ENCODE assay signal across 14 cellular contexts in the genomic region with DNA sequence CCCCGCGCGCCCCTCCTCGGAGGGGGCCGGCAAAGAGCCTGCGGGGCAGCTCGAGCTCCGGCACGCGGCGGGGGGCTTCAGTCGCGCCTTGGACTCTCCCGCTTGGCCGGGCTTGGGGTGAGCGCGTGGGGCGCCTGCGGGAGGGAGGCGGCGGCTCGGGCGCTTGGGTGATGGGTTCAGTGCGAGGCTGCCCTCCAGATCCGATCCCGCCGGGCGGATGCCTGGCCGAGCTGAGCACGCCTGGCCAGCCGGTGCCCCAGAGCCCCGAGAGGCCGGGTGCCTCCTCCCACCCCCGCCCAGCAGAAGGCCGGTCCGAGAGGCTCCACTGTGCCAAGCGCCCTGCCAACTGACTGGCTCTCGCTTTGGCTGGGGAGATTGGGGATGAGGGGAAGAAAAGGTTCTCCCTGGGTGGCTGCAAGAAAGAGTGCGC. TPM values are rescaled to one million over a fixed set of nuclear protein-coding genes. Genes with fewer than 3 reads are reported as not detected.
DNase-seq lines count a peak whose midpoint lies in the region; ATAC-seq and TF ChIP-seq lines count a peak whose summit lies in the region.
"Had no signal": no experiment of that assay in that cellular context is flagged by ENCODE, and none has a peak within 500 bp of the region (broad histone marks: within the 10 kb centered on the region; RNA-seq: fewer than 3 reads in every experiment).

No MANE protein-coding gene starts in this region.

- H3K4me2 ChIP-seq in GM23338 (peak overlapping the region; percentile 86), skeletal muscle satellite cell (ENCODE audit: low read length) (peak overlapping the region; percentile 56)

- H3K27me3 ChIP-seq in GM23338 (ENCODE audit: insufficient read depth): peaks cover 55% of the 10 kb centered on the region
- H3K27me3 ChIP-seq in skeletal muscle satellite cell (ENCODE audit: control insufficient read depth, insufficient read depth, low read length): peaks cover 52% of the 10 kb centered on the region

- no peaks in the 10 kb centered on the region for H3K9me2 ChIP-seq in GM23338 (ENCODE audit: insufficient read depth)

- H3F3A ChIP-seq in GM23338 (replicated peaks; ENCODE audit: low read depth): no peaks in the 10 kb centered on the region

- H3K79me2 ChIP-seq in GM23338 (replicated peaks; ENCODE audit: insufficient read depth): peaks cover 26% of the 10 kb centered on the region

- H3K36me3 ChIP-seq in GM23338 (ENCODE audit: insufficient read depth) (no peaks in the 10 kb centered on the region), skeletal muscle satellite cell (ENCODE audit: insufficient read depth, low read length) (no peaks in the 10 kb centered on the region), mucosa of descending colon (ENCODE audit: low read depth) (no peaks in the 10 kb centered on the region)
- H3K36me3 ChIP-seq: esophagus squamous epithelium had no signal

- no peak overlapping the region for H3K27ac Mint-ChIP-seq in GM23338
- H3K27ac Mint-ChIP-seq in brain: no peak overlapping the region
- H3K27ac Mint-ChIP-seq: activated CD8-positive, alpha-beta memory T cell treated with anti-CD3 and anti-CD28 coated beads, Interleukin-2, amount 10 ng/mL, durations not matched to agents 7 days and 5 days; memory B cell; stimulated activated naive CD8-positive, alpha-beta T cell treated with anti-CD3 and anti-CD28 coated beads, Interleukin-15, Interleukin-2, amounts not matched to agents 100 ng/mL and 50 ng/mL, for 24 hours; T-helper 2 cell treated with Interferon-gamma antibody and Interleukin-4, amounts not matched to agents 5 μg/mL and 100 μg/mL, for 36 hours had no signal

- DNase-seq in GM23338 (ENCODE audit: low spot score) (peak; percentile 58), left lobe of liver (ENCODE audit: low spot score) (no peak), mucosa of descending colon (no peak), SKM-1 (lab: John Stamatoyannopoulos, UW; ENCODE audit: unreplicated experiment) (no peak)
- no peak for DNase-seq in activated T-cell treated with anti-CD3 and anti-CD28 coated beads, Interleukin-2, amount 50 U/mL, for 48 hours
- DNase-seq: activated CD8-positive, alpha-beta memory T cell treated with anti-CD3 and anti-CD28 coated beads, Interleukin-2, amount 10 ng/mL, durations not matched to agents 7 days and 5 days; esophagus squamous epithelium had no signal

- H3K9me3 ChIP-seq in skeletal muscle satellite cell (replicated peaks; ENCODE audit: low read length): no peaks in the 10 kb centered on the region
- no peaks in the 10 kb centered on the region for H3K9me3 ChIP-seq in mucosa of descending colon
- H3K9me3 ChIP-seq: esophagus squamous epithelium had no signal

- peak overlapping the region; percentile 66 for H3K4me3 ChIP-seq in GM23338
- no peak overlapping the region for H3K4me3 ChIP-seq in skeletal muscle satellite cell (ENCODE audit: low read length)
- no peak overlapping the region for H3K4me3 ChIP-seq in mucosa of descending colon
- H3K4me3 ChIP-seq: GM12878 had no signal

- peaks cover 37% of the 10 kb centered on the region for H3K4me1 Mint-ChIP-seq in GM23338
- H3K4me1 Mint-ChIP-seq in brain: peaks cover 30% of the 10 kb centered on the region

- ATAC-seq in GM23338 (peak; percentile 53), left lobe of liver (peak; percentile 31), mucosa of descending colon (no peak), HG03565 (IDR thresholded peaks at IDR 0.05; ENCODE audit: unreplicated experiment) (no peak)
- ATAC-seq: activated CD8-positive, alpha-beta memory T cell treated with anti-CD3 and anti-CD28 coated beads, Interleukin-2, amount 10 ng/mL, durations not matched to agents 7 days and 5 days; GM12878 had no signal

- no peak for TF ChIP-seq CTCF in GM23338 (conservative IDR thresholded peaks at IDR 0.05; ENCODE audit: low read depth in 2 of 2)
- no peak for TF ChIP-seq CTCF in brain (conservative IDR thresholded peaks at IDR 0.05)
- no peak for TF ChIP-seq CTCF in mucosa of descending colon (IDR thresholded peaks at IDR 0.05)

- H3K27ac ChIP-seq in GM23338 (ENCODE audit: low read depth): no peak overlapping the region
- H3K27ac ChIP-seq: esophagus squamous epithelium had no signal

- H3K9ac ChIP-seq in skeletal muscle satellite cell (ENCODE audit: low read depth, low read length): no peak overlapping the region

- intact Hi-C loops in mucosa of descending colon (cut with DNase I, micrococcal nuclease): loop anchor here in 1 of 2 donors (5.0 kb wide), 1 partner anchor 873 kb away; no protein-coding TSS in a partner anchor

- peaks cover 47% of the 10 kb centered on the region for H3K27me3 Mint-ChIP-seq in GM23338 (ENCODE audit: insufficient read depth, low read depth, poor library complexity)
- peaks cover 80% of the 10 kb centered on the region for H3K27me3 Mint-ChIP-seq in brain

- H3K4me3 Mint-ChIP-seq in GM23338 (peak overlapping the region; percentile 77), brain (peak overlapping the region; percentile 49 to 79 (median 70))
- H3K4me3 Mint-ChIP-seq: activated CD8-positive, alpha-beta memory T cell treated with anti-CD3 and anti-CD28 coated beads, Interleukin-2, amount 10 ng/mL, durations not matched to agents 7 days and 5 days; memory B cell; stimulated activated naive CD8-positive, alpha-beta T cell treated with anti-CD3 and anti-CD28 coated beads, Interleukin-15, Interleukin-2, amounts not matched to agents 100 ng/mL and 50 ng/mL, for 24 hours; T-helper 2 cell treated with Interferon-gamma antibody and Interleukin-4, amounts not matched to agents 5 μg/mL and 100 μg/mL, for 36 hours had no signal

- no peaks in the 10 kb centered on the region for H3K9me3 Mint-ChIP-seq in GM23338
- H3K9me3 Mint-ChIP-seq in brain: peaks cover 0 to 5% (median 0%) of the 10 kb centered on the region in 5 experiments
- H3K9me3 Mint-ChIP-seq: memory B cell; stimulated activated naive CD8-positive, alpha-beta T cell treated with anti-CD3 and anti-CD28 coated beads, Interleukin-15, Interleukin-2, amounts not matched to agents 100 ng/mL and 50 ng/mL, for 24 hours; T-helper 2 cell treated with Interferon-gamma antibody and Interleukin-4, amounts not matched to agents 5 μg/mL and 100 μg/mL, for 36 hours had no signal

- H4K20me1 ChIP-seq in GM23338 (replicated peaks; ENCODE audit: insufficient read depth): no peaks in the 10 kb centered on the region

- no peaks in the 10 kb centered on the region for H3K36me3 Mint-ChIP-seq in GM23338 (ENCODE audit: low read depth)
- no peaks in the 10 kb centered on the region for H3K36me3 Mint-ChIP-seq in brain
- H3K36me3 Mint-ChIP-seq: memory B cell had no signal

- H3K4me1 ChIP-seq in GM23338 (ENCODE audit: insufficient read depth): peaks cover 41% of the 10 kb centered on the region
- H3K4me1 ChIP-seq in skeletal muscle satellite cell (ENCODE audit: control insufficient read depth, insufficient read depth, low read length): peaks cover 11% of the 10 kb centered on the region
- H3K4me1 ChIP-seq in mucosa of descending colon (ENCODE audit: low read depth): peaks cover 7% of the 10 kb centered on the region

- 0 out of 2 replicates have a peak overlapping the region, but pooled peaks have one; percentile 48 for H2AFZ ChIP-seq in GM23338

TF ChIP-seq in GM23338, 12 proteins besides CTCF, POLR2A, EP300 and RAD21:
- no peak for TF ChIP-seq ZNF114 (CRISPR knock-in tag; IDR thresholded peaks at IDR 0.05)
- TF ChIP-seq, protein P1, sequence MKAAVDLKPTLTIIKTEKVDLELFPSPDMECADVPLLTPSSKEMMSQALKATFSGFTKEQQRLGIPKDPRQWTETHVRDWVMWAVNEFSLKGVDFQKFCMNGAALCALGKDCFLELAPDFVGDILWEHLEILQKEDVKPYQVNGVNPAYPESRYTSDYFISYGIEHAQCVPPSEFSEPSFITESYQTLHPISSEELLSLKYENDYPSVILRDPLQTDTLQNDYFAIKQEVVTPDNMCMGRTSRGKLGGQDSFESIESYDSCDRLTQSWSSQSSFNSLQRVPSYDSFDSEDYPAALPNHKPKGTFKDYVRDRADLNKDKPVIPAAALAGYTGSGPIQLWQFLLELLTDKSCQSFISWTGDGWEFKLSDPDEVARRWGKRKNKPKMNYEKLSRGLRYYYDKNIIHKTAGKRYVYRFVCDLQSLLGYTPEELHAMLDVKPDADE (IDR thresholded peaks at IDR 0.05): no peak
- TF ChIP-seq, protein P2, sequence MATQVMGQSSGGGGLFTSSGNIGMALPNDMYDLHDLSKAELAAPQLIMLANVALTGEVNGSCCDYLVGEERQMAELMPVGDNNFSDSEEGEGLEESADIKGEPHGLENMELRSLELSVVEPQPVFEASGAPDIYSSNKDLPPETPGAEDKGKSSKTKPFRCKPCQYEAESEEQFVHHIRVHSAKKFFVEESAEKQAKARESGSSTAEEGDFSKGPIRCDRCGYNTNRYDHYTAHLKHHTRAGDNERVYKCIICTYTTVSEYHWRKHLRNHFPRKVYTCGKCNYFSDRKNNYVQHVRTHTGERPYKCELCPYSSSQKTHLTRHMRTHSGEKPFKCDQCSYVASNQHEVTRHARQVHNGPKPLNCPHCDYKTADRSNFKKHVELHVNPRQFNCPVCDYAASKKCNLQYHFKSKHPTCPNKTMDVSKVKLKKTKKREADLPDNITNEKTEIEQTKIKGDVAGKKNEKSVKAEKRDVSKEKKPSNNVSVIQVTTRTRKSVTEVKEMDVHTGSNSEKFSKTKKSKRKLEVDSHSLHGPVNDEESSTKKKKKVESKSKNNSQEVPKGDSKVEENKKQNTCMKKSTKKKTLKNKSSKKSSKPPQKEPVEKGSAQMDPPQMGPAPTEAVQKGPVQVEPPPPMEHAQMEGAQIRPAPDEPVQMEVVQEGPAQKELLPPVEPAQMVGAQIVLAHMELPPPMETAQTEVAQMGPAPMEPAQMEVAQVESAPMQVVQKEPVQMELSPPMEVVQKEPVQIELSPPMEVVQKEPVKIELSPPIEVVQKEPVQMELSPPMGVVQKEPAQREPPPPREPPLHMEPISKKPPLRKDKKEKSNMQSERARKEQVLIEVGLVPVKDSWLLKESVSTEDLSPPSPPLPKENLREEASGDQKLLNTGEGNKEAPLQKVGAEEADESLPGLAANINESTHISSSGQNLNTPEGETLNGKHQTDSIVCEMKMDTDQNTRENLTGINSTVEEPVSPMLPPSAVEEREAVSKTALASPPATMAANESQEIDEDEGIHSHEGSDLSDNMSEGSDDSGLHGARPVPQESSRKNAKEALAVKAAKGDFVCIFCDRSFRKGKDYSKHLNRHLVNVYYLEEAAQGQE (IDR thresholded peaks at IDR 0.05; ENCODE audit: unreplicated experiment): no peak
- no peak for TF ChIP-seq ZNF331 (CRISPR knock-in tag; IDR thresholded peaks at IDR 0.05; ENCODE audit: low read depth)
- no peak for TF ChIP-seq STAT1 (IDR thresholded peaks at IDR 0.05; ENCODE audit: unreplicated experiment)
- no peak for TF ChIP-seq CREB1 (CRISPR knock-in tag; IDR thresholded peaks at IDR 0.05; ENCODE audit: low read depth)

RNA-seq across cellular contexts. Expression of a gene that starts 0.3 kb away (rescaled TPM):
- total RNA-seq in GM23338 (2014; rRNA removed; shearing (Covaris generic)): 2.9 and 8.3 TPM in 2 replicates
- polyA plus RNA-seq in GM23338 (2016; fragmentation: Nextera tagmentation; extraction: Ambion mirVana) (2.7 and 4.3 TPM in 2 replicates), brain (ENCODE audit: insufficient read depth, low read depth, low replicate concordance) (not detected)
- total RNA-seq in left lobe of liver (not detected), mucosa of descending colon (under 1 TPM in 1 of 3 donors, not detected in 2; 0.38 TPM)
- not detected in 2 replicates for total RNA-seq in skeletal muscle satellite cell (2012; rRNA removed)
- total RNA-seq: activated CD8-positive, alpha-beta memory T cell treated with anti-CD3 and anti-CD28 coated beads, Interleukin-2, amount 10 ng/mL, durations not matched to agents 7 days and 5 days; esophagus squamous epithelium; GM12878 had no signal
- polyA plus RNA-seq: GM12878 had no signal

Comparison
In these comparisons a context has a peak if more than half of its experiments do, and no peak if none do; other contexts are left out.
1. ATAC-seq: peak in GM23338 (single experiment) and left lobe of liver (single experiment); none in mucosa of descending colon (single experiment) and HG03565 (single experiment).